ENCODE assay signal across 17 cellular contexts in genomic region chr5:103427326-103427725, GRCh38.
A peak's percentile ranks its signal among the peaks of the same experiment; 100 is the strongest.
DNase-seq lines count a peak whose midpoint lies in the region; ATAC-seq and TF ChIP-seq lines count a peak whose summit lies in the region.
"Had no signal": no experiment of that assay in that cellular context is flagged by ENCODE, and none has a peak within 500 bp of the region (broad histone marks: within the 10 kb centered on the region; RNA-seq: fewer than 3 reads in every experiment).

No MANE protein-coding gene starts in this region.

- peak overlapping the region; percentile 23 for H2AFZ ChIP-seq in neuronal stem cell (ENCODE audit: low read length)

- no peak overlapping the region for H3K18ac ChIP-seq in neuronal stem cell (ENCODE audit: low read length)

- H3K9ac ChIP-seq in neuronal stem cell (ENCODE audit: low read depth, low read length, poor library complexity): no peak overlapping the region
- no peak overlapping the region for H3K9ac ChIP-seq in skeletal muscle tissue (ENCODE audit: low read depth in 1 of 3, low read length in 3 of 3)

- POLR2A ChIA-PET in CD4-positive, alpha-beta T cell (lab: Charles Lee): no interaction called here

- no peak overlapping the region for H2BK12ac ChIP-seq in neuronal stem cell (ENCODE audit: low read length)

- CTCF ChIA-PET in CD4-positive, alpha-beta T cell (lab: Charles Lee): interaction anchor here (0.7 kb wide), 1 partner anchor 381 kb away, joined by 4 read pairs; no protein-coding TSS in a partner anchor

- H3K4ac ChIP-seq in neuronal stem cell (ENCODE audit: low read length): no peak overlapping the region

- DNase-seq in left ventricle myocardium superior (no peak), right atrium auricular region (ENCODE audit: low spot score) (no peak), neuronal stem cell (ENCODE audit: low spot score) (no peak), CD14-positive monocyte (ENCODE audit: low spot score) (no peak)
- DNase-seq in CD4-positive, alpha-beta T cell: no peak
- DNase-seq in stimulated activated CD4-positive, alpha-beta T cell treated with anti-CD3 and anti-CD28 coated beads, Interleukin-1b, Interleukin-23, amount 100 ng/mL, for 48 hours: no peak
- DNase-seq: BE2C; Caco-2; CD8-positive, alpha-beta memory T cell; DND-41; GDM1 had no signal

- H3K79me1 ChIP-seq in neuronal stem cell (ENCODE audit: low read depth, low read length): no peaks in the 10 kb centered on the region

- peak; percentile 67 for ATAC-seq in left ventricle myocardium superior
- no peak for ATAC-seq in CD4-positive, alpha-beta T cell (ENCODE audit: poor library complexity)
- ATAC-seq: A549 had no signal

- no peaks in the 10 kb centered on the region for H3K36me3 Mint-ChIP-seq in CD14-positive monocyte
- H3K36me3 Mint-ChIP-seq in CD4-positive, alpha-beta T cell (ENCODE audit: low read depth): no peaks in the 10 kb centered on the region
- H3K36me3 Mint-ChIP-seq: CD8-positive, alpha-beta memory T cell; IgD-negative memory B cell had no signal

- intact Hi-C loops in left ventricle myocardium superior (cut with micrococcal nuclease): no loop called here
- intact Hi-C loops in CD14-positive monocyte (cut with micrococcal nuclease): no loop called here
- intact Hi-C loops in CD4-positive, alpha-beta T cell (cut with DNase I, micrococcal nuclease): no loop called here

- no peak overlapping the region for H3K4me2 ChIP-seq in neuronal stem cell (ENCODE audit: insufficient read depth, low read length, poor library complexity, severe bottlenecking)
- H3K4me2 ChIP-seq: A549 had no signal

- no peak overlapping the region for H2BK120ac ChIP-seq in neuronal stem cell (ENCODE audit: low read depth, low read length)

- H3K4me3 ChIP-seq in right atrium auricular region (no peak overlapping the region), neuronal stem cell (ENCODE audit: low read length in 2 of 2) (no peak overlapping the region), skeletal muscle tissue (ENCODE audit: low read length in 3 of 3) (no peak overlapping the region)
- H3K4me3 ChIP-seq: A549, HAP-1 had no signal

- H2BK5ac ChIP-seq in neuronal stem cell (ENCODE audit: low read length): no peak overlapping the region

- H3K36me3 ChIP-seq in right atrium auricular region: no peaks in the 10 kb centered on the region
- no peaks in the 10 kb centered on the region for H3K36me3 ChIP-seq in neuronal stem cell (replicated peaks in 1 of 2; ENCODE audit: control insufficient read depth in 2 of 2, insufficient read depth in 2 of 2, low read length in 2 of 2)
- H3K36me3 ChIP-seq in skeletal muscle tissue (ENCODE audit: control insufficient read depth in 3 of 3, insufficient read depth in 3 of 3, low read length in 3 of 3): no peaks in the 10 kb centered on the region
- H3K36me3 ChIP-seq: BE2C, HAP-1 had no signal

- H3K4me1 ChIP-seq in right atrium auricular region (no peaks in the 10 kb centered on the region), neuronal stem cell (ENCODE audit: control insufficient read depth in 2 of 2, insufficient read depth in 1 of 2, low read depth in 1 of 2, low read length in 2 of 2) (peaks cover 0 to 2% of the 10 kb centered on the region in 2 donors), skeletal muscle tissue (ENCODE audit: control insufficient read depth in 3 of 3, insufficient read depth in 3 of 3, low read length in 3 of 3) (peaks cover 0 to 6% (median 3%) of the 10 kb centered on the region in 3 donors)
- H3K4me1 ChIP-seq: A549, HAP-1 had no signal

- H2AK5ac ChIP-seq in neuronal stem cell (ENCODE audit: low read depth, low read length): no peak overlapping the region

- H3K27me3 Mint-ChIP-seq in CD14-positive monocyte (ENCODE audit: low read depth in 3 of 3): peaks cover 0 to 2% (median 0%) of the 10 kb centered on the region in 3 donors
- H3K27me3 Mint-ChIP-seq in CD4-positive, alpha-beta T cell: peaks cover 9% of the 10 kb centered on the region
- H3K27me3 Mint-ChIP-seq: IgD-negative memory B cell had no signal

- no peak overlapping the region for H3K4me3 Mint-ChIP-seq in CD14-positive monocyte
- no peak overlapping the region for H3K4me3 Mint-ChIP-seq in CD4-positive, alpha-beta T cell
- H3K4me3 Mint-ChIP-seq: CD8-positive, alpha-beta memory T cell; IgD-negative memory B cell had no signal

- H3K4me1 Mint-ChIP-seq in CD14-positive monocyte: no peaks in the 10 kb centered on the region
- no peaks in the 10 kb centered on the region for H3K4me1 Mint-ChIP-seq in CD4-positive, alpha-beta T cell (ENCODE audit: low read depth)
- H3K4me1 Mint-ChIP-seq: CD8-positive, alpha-beta memory T cell; IgD-negative memory B cell had no signal

- H4K91ac ChIP-seq in neuronal stem cell (ENCODE audit: low read depth, low read length, poor library complexity): no peak overlapping the region

- H3K23ac ChIP-seq in neuronal stem cell (ENCODE audit: low read depth, low read length, poor library complexity): no peak overlapping the region

- no peak overlapping the region for H3K27ac Mint-ChIP-seq in CD14-positive monocyte
- H3K27ac Mint-ChIP-seq in CD4-positive, alpha-beta T cell: no peak overlapping the region
- H3K27ac Mint-ChIP-seq: CD8-positive, alpha-beta memory T cell; IgD-negative memory B cell had no signal

- WGBS in neuronal stem cell (ENCODE audit: extremely low coverage in 2 of 2, insufficient read length in 2 of 2, insufficient replicate concordance in 1 of 2), 2 donors: no CpG with 5 or more reads among the region's 3 CpGs

- no peaks in the 10 kb centered on the region for H3K27me3 ChIP-seq in right atrium auricular region
- no peaks in the 10 kb centered on the region for H3K27me3 ChIP-seq in neuronal stem cell (ENCODE audit: control insufficient read depth in 3 of 3, insufficient read depth in 3 of 3, low read depth in 1 of 3, low read length in 3 of 3)
- no peaks in the 10 kb centered on the region for H3K27me3 ChIP-seq in skeletal muscle tissue (ENCODE audit: control insufficient read depth in 3 of 3, insufficient read depth in 3 of 3, low read length in 3 of 3)
- H3K27me3 ChIP-seq in CD4-positive, alpha-beta T cell (ENCODE audit: control insufficient read depth, insufficient read depth, low read length): peaks cover 4% of the 10 kb centered on the region
- H3K27me3 ChIP-seq: BE2C had no signal

- no peak overlapping the region for H3K14ac ChIP-seq in neuronal stem cell (ENCODE audit: low read length)

- H3K9me3 ChIP-seq in right atrium auricular region (peaks cover 0 to 5% of the 10 kb centered on the region in 2 donors), neuronal stem cell (replicated peaks in 1 of 2; ENCODE audit: control insufficient read depth in 2 of 2, insufficient read depth in 1 of 2, low read depth in 1 of 2, low read length in 2 of 2) (no peaks in the 10 kb centered on the region), skeletal muscle tissue (ENCODE audit: control insufficient read depth in 3 of 3, low read length in 3 of 3) (no peaks in the 10 kb centered on the region)
- no peaks in the 10 kb centered on the region for H3K9me3 ChIP-seq in CD4-positive, alpha-beta T cell (ENCODE audit: control insufficient read depth, low read length)
- H3K9me3 ChIP-seq: A549, BE2C, Caco-2, HAP-1 had no signal

- no peak overlapping the region for H3K27ac ChIP-seq in right atrium auricular region
- peak overlapping the region; percentile 70 for H3K27ac ChIP-seq in VCaP
- H3K27ac ChIP-seq in neuronal stem cell (replicated peaks; ENCODE audit: low read length): no peak overlapping the region
- H3K27ac ChIP-seq in skeletal muscle tissue (ENCODE audit: low read depth, low read length): peak overlapping the region; percentile 7
- no peak overlapping the region for H3K27ac ChIP-seq in CD4-positive, alpha-beta T cell (ENCODE audit: low read depth, low read length)
- H3K27ac ChIP-seq: A549, C4-2B had no signal

- H4K8ac ChIP-seq in neuronal stem cell (ENCODE audit: low read depth, low read length): no peak overlapping the region

- H3K9me3 Mint-ChIP-seq in CD14-positive monocyte: peaks cover 0 to 3% (median 0%) of the 10 kb centered on the region in 7 donors
- no peaks in the 10 kb centered on the region for H3K9me3 Mint-ChIP-seq in CD4-positive, alpha-beta T cell
- H3K9me3 Mint-ChIP-seq: CD8-positive, alpha-beta memory T cell; IgD-negative memory B cell had no signal

- no peak overlapping the region for H2BK15ac ChIP-seq in neuronal stem cell (ENCODE audit: low read length)

- TF ChIP-seq CTCF in right atrium auricular region (IDR thresholded peaks at IDR 0.05) (no peak), VCaP (conservative IDR thresholded peaks at IDR 0.05) (no peak), CD14-positive monocyte (IDR thresholded peaks at IDR 0.05) (no peak)
- no peak for TF ChIP-seq CTCF in CD4-positive, alpha-beta T cell (IDR thresholded peaks at IDR 0.05)

Comparison
In these comparisons a context has a peak if more than half of its experiments do, and no peak if none do; other contexts are left out.
1. H3K27ac ChIP-seq: peak in VCaP (single experiment) and skeletal muscle tissue (single experiment); none in right atrium auricular region (0 of 2), neuronal stem cell (single experiment) and CD4-positive, alpha-beta T cell (single experiment).